In genomic region chr12:39443704-39444234, GRCh38 we compare ENCODE assay signal across 8 cellular contexts. TPM values are rescaled to one million over a fixed set of nuclear protein-coding genes. Genes with fewer than 3 reads are reported as not detected.
DNase-seq lines count a peak whose midpoint lies in the region; ATAC-seq, FAIRE-seq and TF ChIP-seq lines count a peak whose summit lies in the region.

No MANE protein-coding gene starts in this region.

- H3K4me3 ChIP-seq in SJCRH30 (peak overlapping the region; percentile 54), fibroblast of lung (replicated peaks in 1 of 4; ENCODE audit: control extremely low read depth in 1 of 4, insufficient read depth in 1 of 4, low read depth in 3 of 4, low read length in 4 of 4) (peak overlapping the region; percentile 49 to 67 (median 60)), osteoblast (ENCODE audit: insufficient read depth, low read length) (peak overlapping the region; percentile 83)

- peak overlapping the region; percentile 55 for H3K4me2 ChIP-seq in fibroblast of lung (ENCODE audit: extremely low read depth, insufficient read depth, low read length)
- H3K4me2 ChIP-seq in osteoblast (ENCODE audit: insufficient read depth, low read length) = peak overlapping the region; percentile 98

- no peak for ATAC-seq in GM18873 (IDR thresholded peaks at IDR 0.05; ENCODE audit: low FRiP score, unreplicated experiment)
- no peak for ATAC-seq in GM18868 (IDR thresholded peaks at IDR 0.05; ENCODE audit: unreplicated experiment)
- no peak for ATAC-seq in GM21737 (IDR thresholded peaks at IDR 0.05; ENCODE audit: unreplicated experiment)

- peaks cover 2% of the 10 kb centered on the region; the same call in 1 of the 2 replicates for H3K27me3 ChIP-seq in SJCRH30
- H3K27me3 ChIP-seq in fibroblast of lung (ENCODE audit: control insufficient read depth, insufficient read depth, low read length) = no peaks in the 10 kb centered on the region
- H3K27me3 ChIP-seq in osteoblast (ENCODE audit: insufficient read depth, low read length) = no peaks in the 10 kb centered on the region

- H3K9me3 ChIP-seq in SJCRH30 (replicated peaks) (no peaks in the 10 kb centered on the region), fibroblast of lung (ENCODE audit: control insufficient read depth, insufficient read depth, low read depth, low read length) (no peaks in the 10 kb centered on the region), osteoblast (ENCODE audit: low read depth, low read length) (no peaks in the 10 kb centered on the region)

- DNase-seq in GM12891 (ENCODE audit: insufficient read length, low spot score) (no peak), SJCRH30 (peak in 1 of 2 experiments; percentile 6), fibroblast of lung (ENCODE audit: low read depth in 2 of 2) (peak; percentile 9 to 14), osteoblast (ENCODE audit: insufficient read length, low spot score, missing footprints) (no peak), DMS 273 treated with DMSO at 0.1 percent for 48 hours (lab: John Stamatoyannopoulos, UW) (no peak)

- H3K4me1 ChIP-seq in SJCRH30 = no peaks in the 10 kb centered on the region
- peaks cover 2% of the 10 kb centered on the region for H3K4me1 ChIP-seq in fibroblast of lung (ENCODE audit: control insufficient read depth, extremely low read depth, insufficient read depth, low read length)
- H3K4me1 ChIP-seq in osteoblast (ENCODE audit: insufficient read depth, low read length) = peaks cover 14% of the 10 kb centered on the region

- no peak for TF ChIP-seq POLR2A in GM12891 (IDR thresholded peaks at IDR 0.05; ENCODE audit: low read depth, low read length)

- H3K36me3 ChIP-seq in SJCRH30 = no peaks in the 10 kb centered on the region
- no peaks in the 10 kb centered on the region for H3K36me3 ChIP-seq in fibroblast of lung (ENCODE audit: control insufficient read depth, insufficient read depth, low read length)
- no peaks in the 10 kb centered on the region for H3K36me3 ChIP-seq in osteoblast (ENCODE audit: insufficient read depth, low read length)

- H2AFZ ChIP-seq in fibroblast of lung (ENCODE audit: low read length) (peak overlapping the region; percentile 88), osteoblast (ENCODE audit: low read length) (peak overlapping the region; percentile 97)

- no peak for TF ChIP-seq CTCF in fibroblast of lung (conservative IDR thresholded peaks at IDR 0.05 in 1 of 2, IDR thresholded peaks at IDR 0.05 in 1 of 2; ENCODE audit: low read depth in 1 of 2, low read length in 2 of 2)
- no peak for TF ChIP-seq CTCF in osteoblast (IDR thresholded peaks at IDR 0.05; ENCODE audit: extremely low read depth, low read depth, low read length)

- H3K27ac ChIP-seq in SJCRH30 = no peak overlapping the region
- H3K27ac ChIP-seq in fibroblast of lung (ENCODE audit: insufficient read depth, low read length) = peak overlapping the region; percentile 58
- H3K27ac ChIP-seq in osteoblast (ENCODE audit: low read depth, low read length) = peak overlapping the region; percentile 45

- H3K79me2 ChIP-seq in fibroblast of lung (ENCODE audit: control insufficient read depth, insufficient read depth, low read length) (no peaks in the 10 kb centered on the region), osteoblast (ENCODE audit: insufficient read depth, low read length) (peaks cover 3% of the 10 kb centered on the region)

- H4K20me1 ChIP-seq in fibroblast of lung (ENCODE audit: control insufficient read depth, extremely low read depth, insufficient read depth, low read length) (no peaks in the 10 kb centered on the region), osteoblast (ENCODE audit: insufficient read depth, low read length) (no peaks in the 10 kb centered on the region)

- peak; percentile 23 for FAIRE-seq in GM12891 (lab: Jason Lieb, UNC)

- peak overlapping the region; percentile 40 for H3K9ac ChIP-seq in fibroblast of lung (ENCODE audit: insufficient read depth, low read length)

TF ChIP-seq in GM12891, 5 proteins besides CTCF, POLR2A, EP300 and RAD21:
- TF ChIP-seq POU2F2 (IDR thresholded peaks at IDR 0.05; ENCODE audit: low read depth, low read length) (no peak), SPI1 (IDR thresholded peaks at IDR 0.05; ENCODE audit: low read depth, low read length) (no peak), POLR2AphosphoS5 (IDR thresholded peaks at IDR 0.05; ENCODE audit: low read depth, low read length) (no peak), TAF1 (IDR thresholded peaks at IDR 0.05; ENCODE audit: low read depth, low read length) (no peak), PAX5 (IDR thresholded peaks at IDR 0.05; ENCODE audit: insufficient read depth, low read length, severe bottlenecking) (no peak)

RNA-seq across cellular contexts. Expression of gene KIF21A, which starts 0.8 kb away (rescaled TPM):
- polyA plus RNA-seq in GM12891 (2012; ENCODE audit: low read depth, missing spikeins) = 17.7 TPM
- 0.18 and 0.28 TPM in 2 replicates for total RNA-seq in SJCRH30 (2014; rRNA removed; shearing (Covaris generic))
- total RNA-seq in fibroblast of lung (2.8 and 5.9 TPM in 2 replicates), osteoblast (4.3 and 4.7 TPM in 2 replicates)
- polyA plus RNA-seq in fibroblast of lung = 2.5 and 3.9 TPM in 2 replicates
- polyA plus RNA-seq in fibroblast of lung (2012) = 1.7 and 2.3 TPM in 2 replicates
- polyA minus RNA-seq in fibroblast of lung (ENCODE audit: low replicate concordance) = 1.2 TPM in 1 of 2 replicates, not detected in the other

Comparison
In these comparisons a context has a peak if more than half of its experiments do, and no peak if none do; other contexts are left out.
1. DNase-seq: peak in fibroblast of lung (2 of 2); none in GM12891 (single experiment), osteoblast (single experiment) and DMS 273 treated with DMSO at 0.1 percent for 48 hours (single experiment).
2. Peak in every context shown above with its lines, with median percentiles within 50 percentile points of each other: H3K4me3 ChIP-seq.